ENCODE assay signal across 20 cellular contexts in genomic region chr12:115470977-115471376, GRCh38.
DNase-seq lines count a peak whose midpoint lies in the region; ATAC-seq and TF ChIP-seq lines count a peak whose summit lies in the region.
"Had no signal": no experiment of that assay in that cellular context is flagged by ENCODE, and none has a peak within 500 bp of the region (broad histone marks: within the 10 kb centered on the region; RNA-seq: fewer than 3 reads in every experiment).

No MANE protein-coding gene starts in this region.

- no peaks in the 10 kb centered on the region for H3K36me3 ChIP-seq in hepatocyte (replicated peaks; ENCODE audit: insufficient read depth, low read depth)
- no peaks in the 10 kb centered on the region for H3K36me3 ChIP-seq in esophagus squamous epithelium
- H3K36me3 ChIP-seq: SJCRH30 had no signal

- ATAC-seq in Right ventricle myocardium inferior (no peak), Right ventricle myocardium superior (ENCODE audit: poor library complexity) (no peak), GM18520 (IDR thresholded peaks at IDR 0.05; ENCODE audit: unreplicated experiment) (no peak)
- ATAC-seq: PC-3 had no signal

- H4K20me1 ChIP-seq in hepatocyte (ENCODE audit: insufficient read depth, poor library complexity, severe bottlenecking): no peaks in the 10 kb centered on the region

- H3K4me1 ChIP-seq in hepatocyte (ENCODE audit: insufficient read depth) (no peaks in the 10 kb centered on the region), esophagus squamous epithelium (peaks cover 0 to 25% (median 0%) of the 10 kb centered on the region in 3 donors)
- H3K4me1 ChIP-seq: SJCRH30 had no signal

- in situ Hi-C loops in SK-MEL-5 (cut with HindIII; ENCODE audit: low pct_unique_long_range_greater_than_20kb, low sequenced_read_pairs): no loop called here

- intact Hi-C loops in Right ventricle myocardium inferior (cut with DNase I): no loop called here
- intact Hi-C loops in Right ventricle myocardium superior (cut with DNase I): no loop called here
- intact Hi-C loops in esophagus squamous epithelium (cut with DNase I): no loop called here

- WGBS in hepatocyte (ENCODE audit: low lambda C conversion rate, missing lambda C conversion rate): 85% methylated on average over 4 of the region's 4 CpGs
- 77 to 81% methylated on average over 4 of the region's 4 CpGs for WGBS in esophagus squamous epithelium, 2 donors

- no peaks in the 10 kb centered on the region for H3K9me2 ChIP-seq in hepatocyte (replicated peaks; ENCODE audit: insufficient read depth)

- H3K4me2 ChIP-seq in hepatocyte: no peak overlapping the region

- TF ChIP-seq CTCF in hepatocyte (IDR thresholded peaks at IDR 0.05; ENCODE audit: poor library complexity) (no peak), esophagus squamous epithelium (IDR thresholded peaks at IDR 0.05) (no peak)

- DNase-seq in Right ventricle myocardium inferior (ENCODE audit: missing footprints) (peak; percentile 16), Right ventricle myocardium superior (no peak), SK-MEL-5 (ENCODE audit: low read depth, low spot score) (peak; percentile 8), hepatocyte (ENCODE audit: low spot score) (no peak), activated T-cell treated with anti-CD3 and anti-CD28 coated beads for 4 hours (no peak), esophagus squamous epithelium (lab: John Stamatoyannopoulos, UW) (no peak)
- DNase-seq in activated CD4-positive, CD25-positive, alpha-beta regulatory T cell treated with anti-CD3 and anti-CD28 coated beads, Interleukin-2, amount 50 U/mL, for 72 hours: no peak
- DNase-seq: DND-41, GM23248, NCI-H1048, NCI-H1436, NCI-H2029, NCI-H2171, NCI-H446, NCI-H69, PC-3, SJCRH30 had no signal

- no peak for TF ChIP-seq POLR2A in esophagus squamous epithelium (IDR thresholded peaks at IDR 0.05)

- H3K4me3 ChIP-seq in hepatocyte (no peak overlapping the region), esophagus squamous epithelium (no peak overlapping the region)
- H3K4me3 ChIP-seq: GM23248, SJCRH30 had no signal

- no peaks in the 10 kb centered on the region for H3K79me2 ChIP-seq in hepatocyte

- no peak overlapping the region for H2AFZ ChIP-seq in hepatocyte
- H2AFZ ChIP-seq: GM23248 had no signal

- H3K27ac ChIP-seq in hepatocyte (peak overlapping the region; percentile 60), esophagus squamous epithelium (no peak overlapping the region)
- H3K27ac ChIP-seq: 22Rv1, GM23248, RWPE1, SJCRH30 had no signal

- H3K27me3 ChIP-seq in hepatocyte (no peaks in the 10 kb centered on the region), esophagus squamous epithelium (peaks cover 0 to 3% (median 0%) of the 10 kb centered on the region in 4 donors)
- H3K27me3 ChIP-seq: SJCRH30 had no signal

- H3K9me3 ChIP-seq in hepatocyte (ENCODE audit: low read depth) (no peaks in the 10 kb centered on the region), esophagus squamous epithelium (no peaks in the 10 kb centered on the region)
- H3K9me3 ChIP-seq: SJCRH30 had no signal

Comparison
In these comparisons a context has a peak if more than half of its experiments do, and no peak if none do; other contexts are left out.
1. DNase-seq: peak in Right ventricle myocardium inferior (single experiment) and SK-MEL-5 (single experiment); none in Right ventricle myocardium superior (single experiment), hepatocyte (single experiment), activated T-cell treated with anti-CD3 and anti-CD28 coated beads for 4 hours (single experiment), esophagus squamous epithelium (single experiment) and activated CD4-positive, CD25-positive, alpha-beta regulatory T cell treated with anti-CD3 and anti-CD28 coated beads, Interleukin-2, amount 50 U/mL, for 72 hours (single experiment).